In genomic region chr10:95266674-95267095, GRCh38 we compare ENCODE assay signal across 9 cellular contexts. TPM values are rescaled to one million over a fixed set of nuclear protein-coding genes. Genes with fewer than 3 reads are reported as not detected.
DNase-seq lines count a peak whose midpoint lies in the region; ATAC-seq, FAIRE-seq and TF ChIP-seq lines count a peak whose summit lies in the region.
"Had no signal": no experiment of that assay in that cellular context is flagged by ENCODE, and none has a peak within 500 bp of the region (broad histone marks: within the 10 kb centered on the region; RNA-seq: fewer than 3 reads in every experiment).

No MANE protein-coding gene starts in this region.

- no peaks in the 10 kb centered on the region for H3F3A ChIP-seq in MM.1S (ENCODE audit: insufficient read depth, low read length)

- TF ChIP-seq EP300 in HepG2 (IDR thresholded peaks at IDR 0.05; ENCODE audit: low read depth in 2 of 2, low read length in 2 of 2) (peak in 1 of 2 experiments; percentile 22; a peak in 1 of 4 replicates), HepG2 (CRISPR knock-in tag; IDR thresholded peaks at IDR 0.05; ENCODE audit: borderline replicate concordance) (no peak)

- H3K9ac ChIP-seq in MM.1S (ENCODE audit: low read length) (no peak overlapping the region), HepG2 (ENCODE audit: insufficient read depth, low read depth, low read length) (peak overlapping the region; percentile 60)

- TF ChIP-seq POLR2A in GM12892 (IDR thresholded peaks at IDR 0.05; ENCODE audit: low read depth, low read length) (no peak), body of pancreas (IDR thresholded peaks at IDR 0.05) (peak in 1 of 3 donors; percentile 17), HepG2 (IDR thresholded peaks at IDR 0.05; ENCODE audit: insufficient read depth in 1 of 2, low read depth in 2 of 2, low read length in 2 of 2) (no peak)

- no peak for TF ChIP-seq RAD21 in HepG2 (CRISPR knock-in tag; IDR thresholded peaks at IDR 0.05)

- in situ Hi-C loops in HepG2 (cut with HindIII; ENCODE audit: extremely low pct_ligation_motif_present, low pct_unique_long_range_greater_than_20kb): no loop called here

- no peak for DNase-seq in GM12892 (ENCODE audit: insufficient read length)
- DNase-seq in MM.1S: no peak
- peak in 3 of 4 donors; percentile 56 to 84 (median 66) for DNase-seq in body of pancreas
- peak; percentile 76 for DNase-seq in HepG2 (ENCODE audit: low spot score)
- no peak for DNase-seq in T-helper 2 cell
- no peak for DNase-seq in activated CD4-positive, alpha-beta T cell treated with anti-CD3 and anti-CD28 coated beads, Interleukin-2, amount 10 ng/mL, durations not matched to agents 7 days and 5 days

- POLR2A ChIA-PET in HEK293 (lab: Yijun Ruan, JAX) (interaction anchor here (1.0 kb wide), 1 partner anchor 10 kb away, joined by 4 read pairs; no protein-coding TSS in a partner anchor), HepG2 (lab: Yijun Ruan, JAX) (no interaction called here)
- POLR2A ChIA-PET in activated CD4-positive, alpha-beta T cell treated with anti-CD3 and anti-CD28 coated beads, Interleukin-2, amount 10 ng/mL, durations not matched to agents 7 days and 5 days (lab: Charles Lee): no interaction called here

- no peak overlapping the region for H2AFZ ChIP-seq in MM.1S (ENCODE audit: low read length)
- no peak overlapping the region for H2AFZ ChIP-seq in HepG2 (ENCODE audit: low read length)

- peaks cover 4% of the 10 kb centered on the region for H3K27me3 Mint-ChIP-seq in activated T-helper 17 cell treated with anti-CD3 and anti-CD28 coated beads, Interleukin-2, amount 50 U/mL, for 72 hours
- H3K27me3 Mint-ChIP-seq in activated CD4-positive, alpha-beta T cell treated with anti-CD3 and anti-CD28 coated beads, Interleukin-2, amount 10 ng/mL, durations not matched to agents 7 days and 5 days: peaks cover 7% of the 10 kb centered on the region

- H3K27ac Mint-ChIP-seq in activated T-helper 17 cell treated with anti-CD3 and anti-CD28 coated beads, Interleukin-2, amount 50 U/mL, for 72 hours: no peak overlapping the region
- no peak overlapping the region for H3K27ac Mint-ChIP-seq in activated CD4-positive, alpha-beta T cell treated with anti-CD3 and anti-CD28 coated beads, Interleukin-2, amount 10 ng/mL, durations not matched to agents 7 days and 5 days

- H3K4me3 ChIP-seq in HEK293 (ENCODE audit: low read depth, low read length) (no peak overlapping the region), MM.1S (ENCODE audit: low read length) (no peak overlapping the region), body of pancreas (no peak overlapping the region), HepG2 (replicated peaks in 1 of 3; ENCODE audit: insufficient read depth in 1 of 3, low read depth in 2 of 3, low read length in 3 of 3) (no peak overlapping the region)
- H3K4me3 ChIP-seq: SK-N-MC had no signal

- FAIRE-seq in GM12892 (lab: Jason Lieb, UNC) (peak; percentile 48), HepG2 (lab: Jason Lieb, UNC) (peak; percentile 54)

- no peak overlapping the region for H3K4me3 Mint-ChIP-seq in activated T-helper 17 cell treated with anti-CD3 and anti-CD28 coated beads, Interleukin-2, amount 50 U/mL, for 72 hours
- no peak overlapping the region for H3K4me3 Mint-ChIP-seq in activated CD4-positive, alpha-beta T cell treated with anti-CD3 and anti-CD28 coated beads, Interleukin-2, amount 10 ng/mL, durations not matched to agents 7 days and 5 days

- ATAC-seq in body of pancreas: peak; percentile 100
- ATAC-seq in HepG2: peak; percentile 55
- no peak for ATAC-seq in activated T-helper 17 cell treated with anti-CD3 and anti-CD28 coated beads, Interleukin-2, amount 50 U/mL, for 72 hours (replicated peaks)

- TF ChIP-seq CTCF in HEK293 (tag by site-specific recombination; IDR thresholded peaks at IDR 0.05) (no peak), MM.1S (IDR thresholded peaks at IDR 0.05; ENCODE audit: low read length) (no peak), body of pancreas (IDR thresholded peaks at IDR 0.05) (no peak), HepG2 (CRISPR knock-in tag; IDR thresholded peaks at IDR 0.05) (no peak)

- CTCF ChIA-PET in HEK293 (lab: Yijun Ruan, JAX) (no interaction called here), HepG2 (lab: Yijun Ruan, JAX; ENCODE audit: low intra/inter-chr PET ratio, low total read pairs) (no interaction called here)
- CTCF ChIA-PET in activated CD4-positive, alpha-beta T cell treated with anti-CD3 and anti-CD28 coated beads, Interleukin-2, amount 10 ng/mL, durations not matched to agents 7 days and 5 days (lab: Charles Lee): no interaction called here

- H3K4me1 Mint-ChIP-seq in activated T-helper 17 cell treated with anti-CD3 and anti-CD28 coated beads, Interleukin-2, amount 50 U/mL, for 72 hours: no peaks in the 10 kb centered on the region
- H3K4me1 Mint-ChIP-seq in activated CD4-positive, alpha-beta T cell treated with anti-CD3 and anti-CD28 coated beads, Interleukin-2, amount 10 ng/mL, durations not matched to agents 7 days and 5 days: no peaks in the 10 kb centered on the region

- H3K9me2 ChIP-seq in MM.1S (replicated peaks; ENCODE audit: insufficient read depth, low read length): no peaks in the 10 kb centered on the region

- no peaks in the 10 kb centered on the region for H3K27me3 ChIP-seq in MM.1S (replicated peaks; ENCODE audit: insufficient read depth, low read length)
- H3K27me3 ChIP-seq in body of pancreas: no peaks in the 10 kb centered on the region
- no peaks in the 10 kb centered on the region for H3K27me3 ChIP-seq in HepG2 (ENCODE audit: control insufficient read depth in 1 of 2, insufficient read depth in 2 of 2, low read length in 2 of 2)

- WGBS in body of pancreas, 2 donors: 30 to 35% methylated on average over 1 of the region's 1 CpG
- 94% methylated on average over 1 of the region's 1 CpG for WGBS in HepG2 (ENCODE audit: low lambda C conversion rate)

- H3K36me3 ChIP-seq in HEK293 (ENCODE audit: control insufficient read depth in 2 of 2, insufficient read depth in 1 of 2, low read length in 2 of 2) (peaks cover 15 to 51% of the 10 kb centered on the region in 2 experiments), MM.1S (replicated peaks; ENCODE audit: insufficient read depth, low read length) (0 out of 2 replicates have a peak, but pooled peaks cover 4% of the 10 kb centered on the region), body of pancreas (replicated peaks in 1 of 2; ENCODE audit: insufficient read depth in 1 of 2, low read depth in 2 of 2) (peaks cover 4% of the 10 kb centered on the region in 2 donors), HepG2 (replicated peaks in 1 of 2; ENCODE audit: control insufficient read depth in 1 of 2, insufficient read depth in 2 of 2, low read length in 2 of 2) (peaks cover 19 to 70% of the 10 kb centered on the region in 2 experiments)

- no peaks in the 10 kb centered on the region for H3K36me3 Mint-ChIP-seq in activated T-helper 17 cell treated with anti-CD3 and anti-CD28 coated beads, Interleukin-2, amount 50 U/mL, for 72 hours (ENCODE audit: low read depth)
- H3K36me3 Mint-ChIP-seq in activated CD4-positive, alpha-beta T cell treated with anti-CD3 and anti-CD28 coated beads, Interleukin-2, amount 10 ng/mL, durations not matched to agents 7 days and 5 days (ENCODE audit: low read depth): peaks cover 3% of the 10 kb centered on the region

- no peaks in the 10 kb centered on the region for H3K9me3 Mint-ChIP-seq in activated T-helper 17 cell treated with anti-CD3 and anti-CD28 coated beads, Interleukin-2, amount 50 U/mL, for 72 hours
- H3K9me3 Mint-ChIP-seq in activated CD4-positive, alpha-beta T cell treated with anti-CD3 and anti-CD28 coated beads, Interleukin-2, amount 10 ng/mL, durations not matched to agents 7 days and 5 days: no peaks in the 10 kb centered on the region

- H4K20me1 ChIP-seq in MM.1S (ENCODE audit: insufficient read depth, low read length): no peaks in the 10 kb centered on the region
- H4K20me1 ChIP-seq in HepG2 (ENCODE audit: insufficient read depth, low read length): no peaks in the 10 kb centered on the region; the same call in 1 of the 2 replicates

- H3K79me2 ChIP-seq in MM.1S (ENCODE audit: low read length) (peaks cover 15% of the 10 kb centered on the region; the same call in 1 of the 2 replicates), HepG2 (ENCODE audit: insufficient read depth, low read length) (peaks cover 9% of the 10 kb centered on the region)

- no peak overlapping the region for H3K4me2 ChIP-seq in MM.1S (ENCODE audit: low read depth, low read length)
- no peak overlapping the region for H3K4me2 ChIP-seq in HepG2 (ENCODE audit: low read depth, low read length)

- intact Hi-C loops in body of pancreas (cut with DNase I) (no loop called here), HepG2 (cut with micrococcal nuclease; ENCODE audit: unreplicated experiment) (no loop called here)

- BruUV-seq in HepG2 (replicated peaks; lab: Mats Ljungman, UMichigan): no TSS peak

- H3K27ac ChIP-seq in HEK293 (ENCODE audit: extremely low read depth, low read depth, low read length) (no peak overlapping the region), MM.1S (ENCODE audit: low read length) (peak overlapping the region; percentile 13; the same call in 1 of the 2 replicates), body of pancreas (peak overlapping the region; percentile 67 to 91 (median 74)), HepG2 (ENCODE audit: extremely low read length, insufficient read depth, low read length) (peak overlapping the region; percentile 80)
- H3K27ac ChIP-seq: SK-N-MC had no signal

- no peaks in the 10 kb centered on the region for H3K9me3 ChIP-seq in HEK293 (ENCODE audit: control insufficient read depth, insufficient read depth, low read depth, low read length)
- no peaks in the 10 kb centered on the region for H3K9me3 ChIP-seq in MM.1S (replicated peaks; ENCODE audit: insufficient read depth, low read length)
- no peaks in the 10 kb centered on the region for H3K9me3 ChIP-seq in body of pancreas
- H3K9me3 ChIP-seq in HepG2 (ENCODE audit: low read length): no peaks in the 10 kb centered on the region

- peaks cover 16% of the 10 kb centered on the region for H3K4me1 ChIP-seq in HEK293 (ENCODE audit: control insufficient read depth, insufficient read depth, low read length)
- peaks cover 35% of the 10 kb centered on the region for H3K4me1 ChIP-seq in MM.1S (ENCODE audit: low read length)
- H3K4me1 ChIP-seq in body of pancreas: peaks cover 38% of the 10 kb centered on the region
- H3K4me1 ChIP-seq in HepG2 (ENCODE audit: insufficient read depth, low read length): peaks cover 54% of the 10 kb centered on the region

RNA-seq across cellular contexts. Expression of gene PDLIM1, which starts 24.1 kb away (rescaled TPM):
- polyA plus RNA-seq in GM12892 (2012; ENCODE audit: missing spikeins): 305 TPM
- 10 to 100 TPM; 41.5 to 66.2 TPM for total RNA-seq in body of pancreas
- total RNA-seq in HepG2 (2016; rRNA removed; fragmentation: Illumina TruSeq; extraction: Trizol): 123 and 183 TPM in 2 replicates
- 60.3 and 60.8 TPM in 2 replicates for total RNA-seq in HepG2 (2016; cell fraction: cytosol; rRNA removed; fragmentation: Illumina TruSeq; extraction: Trizol; ENCODE audit: low read depth)
- 116 and 166 TPM in 2 replicates for total RNA-seq in HepG2 (2016; cell fraction: insoluble cytoplasmic fraction; rRNA removed; fragmentation: Illumina TruSeq; extraction: Trizol)
- total RNA-seq in HepG2 (2016; cell fraction: membrane; rRNA removed; fragmentation: Illumina TruSeq; extraction: Trizol): 123 and 134 TPM in 2 replicates
- 78.1 and 97.1 TPM in 2 replicates for total RNA-seq in HepG2 (2016; cell fraction: nucleus; rRNA removed; fragmentation: Illumina TruSeq; extraction: Trizol)
- polyA plus RNA-seq in HepG2 (2011; rRNA removed): 109 and 119 TPM in 2 replicates
- 149 and 160 TPM in 2 replicates for polyA plus RNA-seq in HepG2 (2011; cell fraction: cytosol; rRNA removed)
- polyA plus RNA-seq in HepG2 (2011; cell fraction: nucleus; rRNA removed): 55.5 and 63.7 TPM in 2 replicates
- 173 and 180 TPM in 2 replicates for polyA plus RNA-seq in HepG2 (2012)
- 184 TPM in 2 replicates for polyA plus RNA-seq in HepG2 (2016; cell fraction: cytosol; fragmentation: Illumina TruSeq; extraction: Trizol; ENCODE audit: low read depth)
- 383 and 451 TPM in 2 replicates for polyA plus RNA-seq in HepG2 (2016; cell fraction: insoluble cytoplasmic fraction; fragmentation: Illumina TruSeq; extraction: Trizol; ENCODE audit: low read depth)
- 281 and 307 TPM in 2 replicates for polyA plus RNA-seq in HepG2 (2016; cell fraction: membrane; fragmentation: Illumina TruSeq; extraction: Trizol; ENCODE audit: low read depth)
- 213 and 214 TPM in 2 replicates for polyA plus RNA-seq in HepG2 (2016; cell fraction: nucleus; fragmentation: Illumina TruSeq; extraction: Trizol; ENCODE audit: insufficient read depth, low read depth)
- 16.6 and 146 TPM in 2 replicates for polyA minus RNA-seq in HepG2 (2011; rRNA and poly(A)+ RNA removed; ENCODE audit: low replicate concordance)
- polyA minus RNA-seq in HepG2 (2011; cell fraction: cytosol; rRNA and poly(A)+ RNA removed): 132 and 136 TPM in 2 replicates
- polyA minus RNA-seq in HepG2 (2011; cell fraction: nucleus; rRNA and poly(A)+ RNA removed): 53.7 and 70.4 TPM in 2 replicates
- total RNA-seq in activated T-helper 17 cell treated with anti-CD3 and anti-CD28 coated beads, Interleukin-2, amount 50 U/mL, for 72 hours: 1 to 10 TPM in 1 of 2 donors, under 1 TPM in 1; 0.42 to 3.5 TPM
- total RNA-seq in activated CD4-positive, alpha-beta T cell treated with anti-CD3 and anti-CD28 coated beads, Interleukin-2, amount 10 ng/mL, durations not matched to agents 7 days and 5 days: 10 to 100 TPM; 17.4 to 19.6 TPM

Comparison
In these comparisons a context has a peak if more than half of its experiments do, and no peak if none do; other contexts are left out.
1. DNase-seq: peak in body of pancreas (3 of 4) and HepG2 (single experiment); none in GM12892 (single experiment), MM.1S (single experiment), T-helper 2 cell (0 of 5) and activated CD4-positive, alpha-beta T cell treated with anti-CD3 and anti-CD28 coated beads, Interleukin-2, amount 10 ng/mL, durations not matched to agents 7 days and 5 days (single experiment).
2. RNA of gene PDLIM1, which starts 24.1 kb away (total RNA-seq): 60.3 to 183 TPM in HepG2, 41.5 to 66.2 TPM in body of pancreas and 17.4 to 19.6 TPM in activated CD4-positive, alpha-beta T cell treated with anti-CD3 and anti-CD28 coated beads, Interleukin-2, amount 10 ng/mL, durations not matched to agents 7 days and 5 days; 0.42 to 3.5 TPM in activated T-helper 17 cell treated with anti-CD3 and anti-CD28 coated beads, Interleukin-2, amount 50 U/mL, for 72 hours; every median in the first group is over 4 times any median in the second.